ENCODE assay signal across 21 cellular contexts in genomic region chr11:86015699-86016098, GRCh38. TPM values are rescaled to one million over a fixed set of nuclear protein-coding genes. Genes with fewer than 3 reads are reported as not detected.
DNase-seq lines count a peak whose midpoint lies in the region; ATAC-seq lines count a peak whose summit lies in the region.
"Had no signal": no experiment of that assay in that cellular context is flagged by ENCODE, and none has a peak within 500 bp of the region (broad histone marks: within the 10 kb centered on the region; RNA-seq: fewer than 3 reads in every experiment).

No MANE protein-coding gene starts in this region.

- H3K9me3 Mint-ChIP-seq in activated T-cell treated with anti-CD3 and anti-CD28 coated beads, Interleukin-2, amount 50 U/mL, for 72 hours = no peaks in the 10 kb centered on the region
- no peaks in the 10 kb centered on the region for H3K9me3 Mint-ChIP-seq in activated T-helper 1 cell treated with anti-CD3 and anti-CD28 coated beads, Interleukin-12 subunit alpha, Interleukin-12 subunit beta, Interleukin-2, Interleukin-4 antibody, amounts not matched to agents 30 ng/mL and 10 ng/mL and 1 ng/mL, durations not matched to agents 14 hours and 24 hours and 36 hours
- H3K9me3 Mint-ChIP-seq in memory B cell = no peaks in the 10 kb centered on the region
- H3K9me3 Mint-ChIP-seq: activated CD4-positive, alpha-beta memory T cell treated with anti-CD3 and anti-CD28 coated beads for 36 hours; activated naive CD4-positive, alpha-beta T cell treated with anti-CD3 and anti-CD28 coated beads for 36 hours had no signal

- peak overlapping the region; percentile 53 for H3K27ac ChIP-seq in subcutaneous abdominal adipose tissue (ENCODE audit: low read depth, low read length)
- H3K27ac ChIP-seq: cardiac muscle cell, upper lobe of left lung had no signal

- H3K4me3 ChIP-seq in subcutaneous abdominal adipose tissue (ENCODE audit: low read depth in 1 of 5, low read length in 5 of 5) = no peak overlapping the region
- H3K4me3 ChIP-seq: cardiac muscle cell, gastrocnemius medialis, neural progenitor cell, upper lobe of left lung had no signal

- H3K4me3 Mint-ChIP-seq in activated T-cell treated with anti-CD3 and anti-CD28 coated beads, Interleukin-2, amount 50 U/mL, for 72 hours = no peak overlapping the region
- no peak overlapping the region for H3K4me3 Mint-ChIP-seq in activated T-helper 1 cell treated with anti-CD3 and anti-CD28 coated beads, Interleukin-12 subunit alpha, Interleukin-12 subunit beta, Interleukin-2, Interleukin-4 antibody, amounts not matched to agents 30 ng/mL and 10 ng/mL and 1 ng/mL, durations not matched to agents 14 hours and 24 hours and 36 hours
- no peak overlapping the region for H3K4me3 Mint-ChIP-seq in memory B cell
- H3K4me3 Mint-ChIP-seq: activated CD4-positive, alpha-beta memory T cell treated with anti-CD3 and anti-CD28 coated beads for 36 hours; activated naive CD4-positive, alpha-beta T cell treated with anti-CD3 and anti-CD28 coated beads for 36 hours; neural progenitor cell had no signal

- no peak for ATAC-seq in activated T-cell treated with anti-CD3 and anti-CD28 coated beads, Interleukin-2, amount 50 U/mL, for 72 hours (replicated peaks in 1 of 2)
- no peak for ATAC-seq in memory B cell (ENCODE audit: low read depth)
- ATAC-seq: gastrocnemius medialis, HCT116 had no signal

- intact Hi-C loops in activated T-helper 1 cell treated with anti-CD3 and anti-CD28 coated beads, Interleukin-12 subunit alpha, Interleukin-12 subunit beta, Interleukin-2, Interleukin-4 antibody, amounts not matched to agents 30 ng/mL and 10 ng/mL and 1 ng/mL, durations not matched to agents 14 hours and 24 hours and 36 hours (cut with micrococcal nuclease) = no loop called here

- no peaks in the 10 kb centered on the region for H3K9me3 ChIP-seq in subcutaneous abdominal adipose tissue (ENCODE audit: control insufficient read depth in 5 of 5, low read length in 5 of 5)
- H3K9me3 ChIP-seq: gastrocnemius medialis, upper lobe of left lung had no signal

- peaks cover 25% of the 10 kb centered on the region for H3K4me1 Mint-ChIP-seq in activated T-cell treated with anti-CD3 and anti-CD28 coated beads, Interleukin-2, amount 50 U/mL, for 72 hours (ENCODE audit: low read depth)
- H3K4me1 Mint-ChIP-seq in activated T-helper 1 cell treated with anti-CD3 and anti-CD28 coated beads, Interleukin-12 subunit alpha, Interleukin-12 subunit beta, Interleukin-2, Interleukin-4 antibody, amounts not matched to agents 30 ng/mL and 10 ng/mL and 1 ng/mL, durations not matched to agents 14 hours and 24 hours and 36 hours (ENCODE audit: low read depth) = peaks cover 34% of the 10 kb centered on the region
- peaks cover 11% of the 10 kb centered on the region for H3K4me1 Mint-ChIP-seq in memory B cell
- H3K4me1 Mint-ChIP-seq: neural progenitor cell had no signal

- H3K9ac ChIP-seq in subcutaneous abdominal adipose tissue (ENCODE audit: low read length in 5 of 5) = peak overlapping the region in 1 of 5 donors; percentile 24

- H3K36me3 ChIP-seq in subcutaneous abdominal adipose tissue (ENCODE audit: control insufficient read depth in 5 of 5, insufficient read depth in 5 of 5, low read length in 5 of 5) = peaks cover 19 to 46% (median 32%) of the 10 kb centered on the region in 5 donors
- H3K36me3 ChIP-seq: neural progenitor cell had no signal

- peaks cover 3 to 45% of the 10 kb centered on the region in 2 donors for H3K36me3 Mint-ChIP-seq in activated T-cell treated with anti-CD3 and anti-CD28 coated beads, Interleukin-2, amount 50 U/mL, for 72 hours (ENCODE audit: insufficient read depth in 2 of 2)
- H3K36me3 Mint-ChIP-seq in activated T-helper 1 cell treated with anti-CD3 and anti-CD28 coated beads, Interleukin-12 subunit alpha, Interleukin-12 subunit beta, Interleukin-2, Interleukin-4 antibody, amounts not matched to agents 30 ng/mL and 10 ng/mL and 1 ng/mL, durations not matched to agents 14 hours and 24 hours and 36 hours (ENCODE audit: low read depth) = peaks cover 36% of the 10 kb centered on the region
- peaks cover 17% of the 10 kb centered on the region for H3K36me3 Mint-ChIP-seq in memory B cell

- H3K27me3 ChIP-seq in subcutaneous abdominal adipose tissue (ENCODE audit: control insufficient read depth in 5 of 5, insufficient read depth in 4 of 5, low read length in 5 of 5) = no peaks in the 10 kb centered on the region
- H3K27me3 ChIP-seq: cardiac muscle cell, gastrocnemius medialis, neural progenitor cell, upper lobe of left lung had no signal

- H3K27ac Mint-ChIP-seq in activated T-cell treated with anti-CD3 and anti-CD28 coated beads, Interleukin-2, amount 50 U/mL, for 72 hours = peak overlapping the region; percentile 17
- peak overlapping the region; percentile 63 for H3K27ac Mint-ChIP-seq in activated T-helper 1 cell treated with anti-CD3 and anti-CD28 coated beads, Interleukin-12 subunit alpha, Interleukin-12 subunit beta, Interleukin-2, Interleukin-4 antibody, amounts not matched to agents 30 ng/mL and 10 ng/mL and 1 ng/mL, durations not matched to agents 14 hours and 24 hours and 36 hours
- H3K27ac Mint-ChIP-seq in memory B cell = peak overlapping the region; percentile 67
- H3K27ac Mint-ChIP-seq: activated naive CD4-positive, alpha-beta T cell treated with anti-CD3 and anti-CD28 coated beads for 36 hours; neural progenitor cell had no signal

- H3K4me1 ChIP-seq in subcutaneous abdominal adipose tissue (ENCODE audit: control insufficient read depth in 5 of 5, insufficient read depth in 5 of 5, low read length in 5 of 5) = peaks cover 0 to 23% (median 2%) of the 10 kb centered on the region in 5 donors
- H3K4me1 ChIP-seq: neural progenitor cell had no signal

- no peak for DNase-seq in activated T-cell treated with anti-CD3 and anti-CD28 coated beads, Interleukin-2, amount 50 U/mL, for 72 hours
- DNase-seq in activated T-cell treated with anti-CD3 and anti-CD28 coated beads for 4 hours (no peak), memory B cell (ENCODE audit: low spot score in 2 of 2) (no peak), HK-2 (ENCODE audit: unreplicated experiment) (no peak), GDM1 (lab: John Stamatoyannopoulos, UW) (no peak)
- DNase-seq in activated T-helper 1 cell treated with anti-CD3 and anti-CD28 coated beads, Interleukin-12 subunit alpha, Interleukin-12 subunit beta, Interleukin-2, Interleukin-4 antibody, amounts not matched to agents 30 ng/mL and 10 ng/mL and 1 ng/mL, durations not matched to agents 14 hours and 24 hours and 36 hours (ENCODE audit: low spot score) = no peak
- no peak for DNase-seq in activated CD4-positive, CD25-positive, alpha-beta regulatory T cell treated with anti-CD3 and anti-CD28 coated beads, Interleukin-2, amount 50 U/mL, for 72 hours
- DNase-seq: activated CD4-positive, alpha-beta memory T cell treated with anti-CD3 and anti-CD28 coated beads for 36 hours; activated naive CD4-positive, alpha-beta T cell treated with anti-CD3 and anti-CD28 coated beads for 36 hours; gastrocnemius medialis; hippocampal formation; NCI-H2029 treated with DMSO at 0.1 percent for 48 hours; NCI-H774; posterior cingulate gyrus; stimulated activated CD8-positive, alpha-beta memory T cell treated with anti-CD3 and anti-CD28 coated beads, Interleukin-4, amount 100 ng/mL, for 48 hours; T-helper 9 cell; upper lobe of left lung had no signal

- H3K27me3 Mint-ChIP-seq in activated T-cell treated with anti-CD3 and anti-CD28 coated beads, Interleukin-2, amount 50 U/mL, for 72 hours (ENCODE audit: low read depth) = no peaks in the 10 kb centered on the region
- no peaks in the 10 kb centered on the region for H3K27me3 Mint-ChIP-seq in activated T-helper 1 cell treated with anti-CD3 and anti-CD28 coated beads, Interleukin-12 subunit alpha, Interleukin-12 subunit beta, Interleukin-2, Interleukin-4 antibody, amounts not matched to agents 30 ng/mL and 10 ng/mL and 1 ng/mL, durations not matched to agents 14 hours and 24 hours and 36 hours (ENCODE audit: insufficient read depth)
- H3K27me3 Mint-ChIP-seq in memory B cell = no peaks in the 10 kb centered on the region
- H3K27me3 Mint-ChIP-seq: activated CD4-positive, alpha-beta memory T cell treated with anti-CD3 and anti-CD28 coated beads for 36 hours had no signal

RNA-seq across cellular contexts. Expression of gene PICALM, which starts 53.2 kb away (rescaled TPM):
- total RNA-seq in activated T-cell treated with anti-CD3 and anti-CD28 coated beads, Interleukin-2, amount 50 U/mL, for 72 hours = 100 to 1,000 TPM in 1 of 2 donors, 10 to 100 TPM in 1; 70.3 to 103 TPM
- 174 and 177 TPM in 2 replicates for total RNA-seq in activated T-helper 1 cell treated with anti-CD3 and anti-CD28 coated beads, Interleukin-12 subunit alpha, Interleukin-12 subunit beta, Interleukin-2, Interleukin-4 antibody, amounts not matched to agents 30 ng/mL and 10 ng/mL and 1 ng/mL, durations not matched to agents 14 hours and 24 hours and 36 hours

Comparison
In these comparisons a context has a peak if more than half of its experiments do, and no peak if none do; other contexts are left out.
1. H3K27ac Mint-ChIP-seq: peak in every context shown above with its lines; median percentile 67 in memory B cell; 63 in activated T-helper 1 cell treated with anti-CD3 and anti-CD28 coated beads, Interleukin-12 subunit alpha, Interleukin-12 subunit beta, Interleukin-2, Interleukin-4 antibody, amounts not matched to agents 30 ng/mL and 10 ng/mL and 1 ng/mL, durations not matched to agents 14 hours and 24 hours and 36 hours; 17 in activated T-cell treated with anti-CD3 and anti-CD28 coated beads, Interleukin-2, amount 50 U/mL, for 72 hours.